8 cellular contexts compared by ENCODE assay signal in genomic region chr12:49189731-49190314, GRCh38. TPM values are rescaled to one million over a fixed set of nuclear protein-coding genes. Genes with fewer than 3 reads are reported as not detected.
DNase-seq lines count a peak whose midpoint lies in the region; ATAC-seq and TF ChIP-seq lines count a peak whose summit lies in the region.

No MANE protein-coding gene starts in this region.

- intact Hi-C loops in PC-3 (cut with micrococcal nuclease): loop anchor here (2.0 kb wide), 1 partner anchor 59 kb away; the partner anchor contains the start of gene TUBA1B
- intact Hi-C loops in esophagus muscularis mucosa (cut with DNase I): loop anchor here (2.0 kb wide), 1 partner anchor 59 kb away; the partner anchor contains the start of gene TUBA1B

- H3K4me1 ChIP-seq in PC-3 (ENCODE audit: insufficient read depth, low read length): peaks cover 5% of the 10 kb centered on the region; the same call in 1 of the 2 replicates
- peaks cover 16 to 35% (median 32%) of the 10 kb centered on the region in 4 donors for H3K4me1 ChIP-seq in esophagus muscularis mucosa
- peaks cover 0 to 10% (median 5%) of the 10 kb centered on the region in 3 donors for H3K4me1 ChIP-seq in skeletal muscle tissue (ENCODE audit: control insufficient read depth in 3 of 3, insufficient read depth in 3 of 3, low read length in 3 of 3)

- H3K27ac ChIP-seq in PC-3 (ENCODE audit: low read length) (no peak overlapping the region), esophagus muscularis mucosa (replicated peaks in 1 of 4) (peak overlapping the region; percentile 95 to 100 (median 98)), skeletal muscle tissue (ENCODE audit: low read depth, low read length) (peak overlapping the region; percentile 97)

- TF ChIP-seq EP300 in esophagus muscularis mucosa (IDR thresholded peaks at IDR 0.05): no peak

- no TSS peak for BruUV-seq in PC-3 (replicated peaks; lab: Mats Ljungman, UMichigan)

- H3K36me3 ChIP-seq in PC-3 (ENCODE audit: low read depth, low read length) (no peaks in the 10 kb centered on the region), esophagus muscularis mucosa (peaks cover 15 to 19% (median 17%) of the 10 kb centered on the region in 4 donors), skeletal muscle tissue (ENCODE audit: control insufficient read depth in 3 of 3, insufficient read depth in 3 of 3, low read length in 3 of 3) (peaks cover 0 to 5% (median 3%) of the 10 kb centered on the region in 3 donors)

- H3K27me3 ChIP-seq in PC-3 (ENCODE audit: low read length): no peaks in the 10 kb centered on the region; the same call in 1 of the 2 replicates
- H3K27me3 ChIP-seq in esophagus muscularis mucosa: no peaks in the 10 kb centered on the region
- no peaks in the 10 kb centered on the region for H3K27me3 ChIP-seq in skeletal muscle tissue (ENCODE audit: control insufficient read depth in 3 of 3, insufficient read depth in 3 of 3, low read length in 3 of 3)

- H3F3A ChIP-seq in PC-3 (ENCODE audit: low read length, unreplicated experiment): no peaks in the 10 kb centered on the region

- H3K4me3 ChIP-seq in PC-3 (ENCODE audit: low read length) (peak overlapping the region; percentile 89), esophagus muscularis mucosa (peak overlapping the region; percentile 78 to 96 (median 91)), skeletal muscle tissue (ENCODE audit: low read length in 3 of 3) (peak overlapping the region in 2 of 3 donors; percentile 16 to 68)

- H3K9ac ChIP-seq in PC-3 (ENCODE audit: low read length) (no peak overlapping the region), skeletal muscle tissue (ENCODE audit: low read depth in 1 of 3, low read length in 3 of 3) (peak overlapping the region in 1 of 3 donors; percentile 85)

- CTCF ChIA-PET in PC-3 (lab: Charles Lee): interaction anchor here (0.6 kb wide), 1 partner anchor 58 kb away, joined by 3 read pairs; no protein-coding TSS in a partner anchor

- H3K9me3 ChIP-seq in PC-3 (ENCODE audit: low read length): no peaks in the 10 kb centered on the region
- H3K9me3 ChIP-seq in esophagus muscularis mucosa: no peaks in the 10 kb centered on the region
- no peaks in the 10 kb centered on the region for H3K9me3 ChIP-seq in skeletal muscle tissue (ENCODE audit: control insufficient read depth in 3 of 3, low read length in 3 of 3)

- DNase-seq in DMS 273 (lab: John Stamatoyannopoulos, UW; ENCODE audit: unreplicated experiment) (peak; percentile 32), DMS 273 treated with DMSO at 0.1 percent for 48 hours (lab: John Stamatoyannopoulos, UW) (no peak), PC-3 (no peak), esophagus muscularis mucosa (ENCODE audit: extremely low spot score) (no peak), AG08395 (ENCODE audit: low spot score) (no peak), 8988T (no peak)
- DNase-seq in stimulated activated CD4-positive, alpha-beta T cell treated with anti-CD3 and anti-CD28 coated beads, Interleukin-2, amount 100 ng/mL, for 48 hours: no peak

- H3K4me2 ChIP-seq in PC-3 (ENCODE audit: low read length): peak overlapping the region; percentile 97

- H3K9me2 ChIP-seq in PC-3 (replicated peaks; ENCODE audit: low read length): no peaks in the 10 kb centered on the region

- no peak for ATAC-seq in PC-3

- no peak for TF ChIP-seq CTCF in PC-3 (conservative IDR thresholded peaks at IDR 0.05; ENCODE audit: low read depth, low read length)
- TF ChIP-seq CTCF in esophagus muscularis mucosa (IDR thresholded peaks at IDR 0.05): no peak

- POLR2A ChIA-PET in PC-3 (lab: Charles Lee; ENCODE audit: unreplicated experiment): interaction anchor here (0.6 kb wide), 1 partner anchor 63 kb away, joined by 3 read pairs; no protein-coding TSS in a partner anchor

- H4K20me1 ChIP-seq in PC-3 (ENCODE audit: low read length): no peaks in the 10 kb centered on the region

- TF ChIP-seq POLR2A in esophagus muscularis mucosa (IDR thresholded peaks at IDR 0.05; ENCODE audit: low read depth): no peak

- peak overlapping the region; percentile 96; the same call in 1 of the 2 replicates for H2AFZ ChIP-seq in PC-3 (ENCODE audit: low read length)

- 75% methylated on average over 6 of the region's 6 CpGs for WGBS in esophagus muscularis mucosa

- no peaks in the 10 kb centered on the region for H3K79me2 ChIP-seq in PC-3 (ENCODE audit: low read length)

RNA-seq across cellular contexts. Expression of gene TUBA1A, which starts 0.9 kb away (rescaled TPM):
- 46.1 and 46.9 TPM in 2 replicates for total RNA-seq in PC-3 (2014; rRNA removed)
- 1,000 to 10,000 TPM in 2 of 4 donors, 100 to 1,000 TPM in 2; 534 to 1,110 (median 887) TPM for total RNA-seq in esophagus muscularis mucosa
- total RNA-seq in skeletal muscle tissue: 942 TPM

RNA-seq across cellular contexts. Expression of gene TUBA1B, which starts 58.6 kb away (rescaled TPM):
- total RNA-seq in PC-3 (2014; rRNA removed): 4,374 and 4,720 TPM in 2 replicates
- total RNA-seq in esophagus muscularis mucosa: 1,000 to 10,000 TPM in 1 of 4 donors, 100 to 1,000 TPM in 3; 739 to 1,057 (median 846) TPM
- 674 TPM for total RNA-seq in skeletal muscle tissue

Comparison
In these comparisons a context has a peak if more than half of its experiments do, and no peak if none do; other contexts are left out.
1. RNA of gene TUBA1A, which starts 0.9 kb away (total RNA-seq): 534 to 1,110 TPM in esophagus muscularis mucosa and 942 TPM in skeletal muscle tissue (single experiment); 46.1 to 46.9 TPM in PC-3; every median in the first group is over 10 times any median in the second.
2. Peak in every context shown above with its lines, with median percentiles within 50 percentile points of each other: H3K4me3 ChIP-seq.